ENCODE assay signal across 19 cellular contexts in genomic region chr1:38334930-38335592, GRCh38.
DNase-seq lines count a peak whose midpoint lies in the region; ATAC-seq lines count a peak whose summit lies in the region.
"Had no signal": no experiment of that assay in that cellular context is flagged by ENCODE, and none has a peak within 500 bp of the region (broad histone marks: within the 10 kb centered on the region; RNA-seq: fewer than 3 reads in every experiment).

No MANE protein-coding gene starts in this region.

- no peak overlapping the region for H2BK15ac ChIP-seq in mesendoderm (replicated peaks; ENCODE audit: low read depth)

- H3K4me3 ChIP-seq in mesendoderm (ENCODE audit: low read length) = no peak overlapping the region
- H3K4me3 ChIP-seq: HAP-1, pancreas, SJSA1, thoracic aorta had no signal

- no peak overlapping the region for H3K4me2 ChIP-seq in mesendoderm (ENCODE audit: low read length)

- H3K27ac ChIP-seq in mesendoderm (ENCODE audit: low read depth, low read length) = no peak overlapping the region
- H3K27ac ChIP-seq: HL-60, pancreas, SJSA1, thoracic aorta had no signal

- H3K18ac ChIP-seq in mesendoderm (ENCODE audit: low read length) = no peak overlapping the region

- H4K5ac ChIP-seq in mesendoderm (ENCODE audit: low read length) = no peak overlapping the region

- H3K36me3 ChIP-seq in mesendoderm (ENCODE audit: control insufficient read depth, insufficient read depth, low read length) = no peaks in the 10 kb centered on the region
- H3K36me3 ChIP-seq: BE2C, HAP-1, pancreas, SJSA1, thoracic aorta had no signal

- H3K79me2 ChIP-seq in mesendoderm (ENCODE audit: control insufficient read depth, insufficient read depth, low read length) = no peaks in the 10 kb centered on the region

- WGBS in mesendoderm (ENCODE audit: extremely low coverage, insufficient coverage, low lambda C conversion rate) = no CpG with 5 or more reads among the region's 5 CpGs

- no peak overlapping the region for H3K4ac ChIP-seq in mesendoderm (ENCODE audit: low read depth, low read length)

- H3K56ac ChIP-seq in mesendoderm (ENCODE audit: low read length) = no peak overlapping the region

- H3K23ac ChIP-seq in mesendoderm (ENCODE audit: low read length) = no peak overlapping the region

- H2BK5ac ChIP-seq in mesendoderm (ENCODE audit: low read length) = no peak overlapping the region

- peak; percentile 26 for DNase-seq in stimulated activated CD4-positive, alpha-beta T cell treated with anti-CD3 and anti-CD28 coated beads, Interleukin-1b, Interleukin-23, amount 100 ng/mL, for 48 hours
- DNase-seq in stimulated activated CD4-positive, alpha-beta T cell treated with anti-CD3 and anti-CD28 coated beads, Interleukin-4, amount 100 ng/mL, for 4 hours = no peak
- DNase-seq in NOMO-1 treated with dmso at 0.1 percent for 144 hours (lab: John Stamatoyannopoulos, UW; ENCODE audit: unreplicated experiment) = peak; percentile 38
- DNase-seq in head of caudate nucleus = peak in 38 of 42 donors; percentile 26 to 87 (median 61)
- no peak for DNase-seq in mesendoderm
- no peak for DNase-seq in middle frontal gyrus (ENCODE audit: extremely low spot score, low spot score)
- DNase-seq: activated T-cell treated with anti-CD3 and anti-CD28 coated beads for 4 hours; BE2C; effector memory CD4-positive, alpha-beta T cell; IMR-90; NCI-H1048; NCI-H2081; OCI-M1; pancreas had no signal

- H3K4me1 ChIP-seq in mesendoderm (ENCODE audit: control insufficient read depth, low read depth, low read length) = peaks cover 3% of the 10 kb centered on the region
- H3K4me1 ChIP-seq: BE2C, HAP-1, pancreas, SJSA1 had no signal

- H3K79me1 ChIP-seq in mesendoderm (ENCODE audit: low read length) = no peaks in the 10 kb centered on the region

- no peaks in the 10 kb centered on the region for H3K27me3 ChIP-seq in mesendoderm (ENCODE audit: insufficient read depth, low read length, poor library complexity)
- H3K27me3 ChIP-seq: pancreas had no signal

- H2BK120ac ChIP-seq in mesendoderm (ENCODE audit: low read depth, low read length) = no peak overlapping the region

- H3K9ac ChIP-seq in mesendoderm (ENCODE audit: low read length) = no peak overlapping the region

- no peak overlapping the region for H2AK5ac ChIP-seq in mesendoderm (ENCODE audit: low read length)

- ATAC-seq in HG03432 (IDR thresholded peaks at IDR 0.05; ENCODE audit: unreplicated experiment) = no peak

- intact Hi-C loops in head of caudate nucleus (cut with DNase I) = no loop called here

- H4K8ac ChIP-seq in mesendoderm (ENCODE audit: low read depth, low read length) = no peak overlapping the region

Comparison
In these comparisons a context has a peak if more than half of its experiments do, and no peak if none do; other contexts are left out.
1. DNase-seq: peak in stimulated activated CD4-positive, alpha-beta T cell treated with anti-CD3 and anti-CD28 coated beads, Interleukin-1b, Interleukin-23, amount 100 ng/mL, for 48 hours (single experiment), NOMO-1 treated with dmso at 0.1 percent for 144 hours (single experiment) and head of caudate nucleus (38 of 42); none in stimulated activated CD4-positive, alpha-beta T cell treated with anti-CD3 and anti-CD28 coated beads, Interleukin-4, amount 100 ng/mL, for 4 hours (0 of 2), mesendoderm (single experiment) and middle frontal gyrus (single experiment).